In the genomic region with DNA sequence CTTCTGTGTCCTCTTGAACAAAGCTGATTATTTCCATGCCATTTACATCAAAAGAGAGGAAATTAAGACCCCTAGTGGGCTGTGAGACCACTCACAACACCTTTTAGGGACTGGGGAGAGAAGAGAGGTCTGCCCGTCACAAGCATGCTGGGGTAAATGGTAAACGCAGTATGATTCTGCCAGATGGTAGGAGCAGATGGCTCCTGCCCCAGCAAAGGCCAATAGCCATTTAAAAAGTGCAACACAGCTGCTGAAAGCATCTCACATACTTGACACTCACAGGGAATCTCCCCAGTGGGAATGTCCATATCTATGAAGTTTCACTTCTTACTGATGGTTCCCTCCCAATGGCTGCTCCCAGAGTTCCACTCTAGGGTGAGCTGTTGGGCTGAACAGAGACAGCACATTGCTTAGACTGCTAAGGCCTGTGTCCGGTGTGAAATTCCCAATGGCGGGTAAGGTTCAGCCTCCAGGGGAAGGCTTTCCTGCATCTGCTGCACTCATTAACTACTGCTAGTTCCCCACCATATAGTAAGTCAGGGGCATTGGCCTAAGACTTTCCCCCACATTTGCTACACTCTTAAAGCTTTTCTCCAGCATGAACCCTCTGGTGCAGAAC, we compare ENCODE assay signal across 17 cellular contexts.
"Had no signal": no experiment of that assay in that cellular context is flagged by ENCODE, and none has a peak within 500 bp of the region (broad histone marks: within the 10 kb centered on the region; RNA-seq: fewer than 3 reads in every experiment).

No MANE protein-coding gene starts in this region.

- H3K27ac Mint-ChIP-seq: activated B cell treated with CpG ODN at 0.5 μM for 24 hours; activated naive CD4-positive, alpha-beta T cell treated with anti-CD3 and anti-CD28 coated beads, Interleukin-2, amount 50 U/mL, for 24 hours; natural killer cell treated with Interleukin-12 subunit alpha and Interleukin-12 subunit beta and Interleukin-15 and Interleukin-18, amount 100 ng/mL, for 72 hours; T-helper 1 cell treated with Interleukin-12 subunit alpha and Interleukin-12 subunit beta and Interleukin-4 antibody, amounts not matched to agents 30 μg/mL and 1 μg/mL, for 36 hours had no signal

- H3K4me3 Mint-ChIP-seq: activated B cell treated with CpG ODN at 0.5 μM for 24 hours; activated naive CD4-positive, alpha-beta T cell treated with anti-CD3 and anti-CD28 coated beads, Interleukin-2, amount 50 U/mL, for 24 hours; immature natural killer cell; natural killer cell treated with Interleukin-12 subunit alpha and Interleukin-12 subunit beta and Interleukin-15 and Interleukin-18, amount 100 ng/mL, for 72 hours; stimulated activated naive B cell treated with anti-CD40 and anti-IgM and Interleukin-4, amounts not matched to agents 10 μg/mL and 1 μg/mL and 100 μg/mL, for 72 hours; T-helper 1 cell treated with Interleukin-12 subunit alpha and Interleukin-12 subunit beta and Interleukin-4 antibody, amounts not matched to agents 30 μg/mL and 1 μg/mL, for 36 hours had no signal

- H3K27ac ChIP-seq: body of pancreas, prostate gland, sigmoid colon, upper lobe of left lung had no signal

- H3K9me3 ChIP-seq: prostate gland had no signal

- H3K4me3 ChIP-seq: body of pancreas, prostate gland, sigmoid colon, upper lobe of left lung had no signal

- ATAC-seq: body of pancreas; left colon; natural killer cell treated with Interleukin-12 subunit alpha and Interleukin-12 subunit beta and Interleukin-15 and Interleukin-18, amount 100 ng/mL, for 72 hours; stimulated activated naive B cell treated with anti-CD40 and anti-IgM and Interleukin-4, amounts not matched to agents 10 μg/mL and 1 μg/mL and 100 μg/mL, for 72 hours had no signal

- H3K27me3 Mint-ChIP-seq: activated B cell treated with CpG ODN at 0.5 μM for 24 hours; activated naive CD4-positive, alpha-beta T cell treated with anti-CD3 and anti-CD28 coated beads, Interleukin-2, amount 50 U/mL, for 24 hours; natural killer cell treated with Interleukin-12 subunit alpha and Interleukin-12 subunit beta and Interleukin-15 and Interleukin-18, amount 100 ng/mL, for 72 hours; stimulated activated naive B cell treated with anti-CD40 and anti-IgM and Interleukin-4, amounts not matched to agents 10 μg/mL and 1 μg/mL and 100 μg/mL, for 72 hours had no signal

- H3K4me1 ChIP-seq: body of pancreas, prostate gland, sigmoid colon, upper lobe of left lung had no signal

- H3K27me3 ChIP-seq: body of pancreas, sigmoid colon, upper lobe of left lung had no signal

- DNase-seq: activated B cell treated with CpG ODN at 0.5 μM for 24 hours; activated CD4-positive, alpha-beta T cell treated with anti-CD3 and anti-CD28 coated beads, Interleukin-2, amount 50 U/mL, for 1 hour; activated T-cell treated with anti-CD3 and anti-CD28 coated beads, Interleukin-2, amount 50 U/mL, for 1 hour; amniotic stem cell; body of pancreas; central memory CD4-positive, alpha-beta T cell; immature natural killer cell; left colon; occipital lobe; sigmoid colon; stimulated activated CD4-positive, alpha-beta T cell treated with anti-CD3 and anti-CD28 coated beads, Interleukin-2, amount 100 ng/mL, for 24 hours; stimulated activated naive B cell treated with anti-CD40 and anti-IgM and Interleukin-4, amounts not matched to agents 10 μg/mL and 1 μg/mL and 100 μg/mL, for 72 hours; upper lobe of left lung had no signal
